ENCODE assay signal across 15 cellular contexts in genomic region chr10:27072436-27073114, GRCh38. TPM values are rescaled to one million over a fixed set of nuclear protein-coding genes. Genes with fewer than 3 reads are reported as not detected.
A peak's percentile ranks its signal among the peaks of the same experiment; 100 is the strongest.
DNase-seq lines count a peak whose midpoint lies in the region; TF ChIP-seq lines count a peak whose summit lies in the region.
"Had no signal": no experiment of that assay in that cellular context is flagged by ENCODE, and none has a peak within 500 bp of the region (broad histone marks: within the 10 kb centered on the region; RNA-seq: fewer than 3 reads in every experiment).

No MANE protein-coding gene starts in this region.

- no peaks in the 10 kb centered on the region for H3K9me3 Mint-ChIP-seq in endothelial cell (ENCODE audit: unreplicated experiment)
- no peaks in the 10 kb centered on the region for H3K9me3 Mint-ChIP-seq in osteocyte (ENCODE audit: unreplicated experiment)

- H3K27me3 Mint-ChIP-seq in endothelial cell (ENCODE audit: unreplicated experiment) (peaks cover 1% of the 10 kb centered on the region), osteocyte (ENCODE audit: unreplicated experiment) (no peaks in the 10 kb centered on the region)

- DNase-seq in DMS53 (lab: John Stamatoyannopoulos, UW) (peak; percentile 3), DMS53 treated with DMSO at 0.1 percent for 48 hours (lab: John Stamatoyannopoulos, UW; ENCODE audit: unreplicated experiment) (no peak), OCI-M1 (lab: John Stamatoyannopoulos, UW) (peak; percentile 8), endothelial cell (ENCODE audit: low spot score) (peak; percentile 37), osteocyte (ENCODE audit: extremely low spot score, unreplicated experiment) (peak; percentile 59), NCI-H526 (lab: John Stamatoyannopoulos, UW) (no peak), GM13977 (ENCODE audit: low spot score) (no peak)
- no peak for DNase-seq in central memory CD4-positive, alpha-beta T cell
- DNase-seq: 8988T; activated effector memory CD4-positive, alpha-beta T cell treated with Interleukin-2 at 50 U/mL for 16 hours; amniotic stem cell; heart right ventricle; left lung; small intestine; T1000 had no signal

- no peaks in the 10 kb centered on the region for H3K4me1 Mint-ChIP-seq in endothelial cell (ENCODE audit: unreplicated experiment)
- no peaks in the 10 kb centered on the region for H3K4me1 Mint-ChIP-seq in osteocyte (ENCODE audit: unreplicated experiment)

- TF ChIP-seq CTCF in endothelial cell (IDR thresholded peaks at IDR 0.05; ENCODE audit: unreplicated experiment) (peak; percentile 18), osteocyte (IDR thresholded peaks at IDR 0.05) (no peak), GM13977 (IDR thresholded peaks at IDR 0.05; ENCODE audit: extremely low read depth, insufficient read depth, missing control alignments) (no peak)

- H3K36me3 Mint-ChIP-seq in endothelial cell (ENCODE audit: low read depth, unreplicated experiment) = peaks cover 20% of the 10 kb centered on the region
- H3K36me3 Mint-ChIP-seq in osteocyte (ENCODE audit: unreplicated experiment) = peaks cover 51% of the 10 kb centered on the region

- H3K4me3 Mint-ChIP-seq in endothelial cell (ENCODE audit: unreplicated experiment) (no peak overlapping the region), osteocyte (ENCODE audit: unreplicated experiment) (no peak overlapping the region)

- in situ Hi-C loops in GM13977 (cut with MboI; ENCODE audit: low pct_unique_long_range_greater_than_20kb, low sequenced_read_pairs, unreplicated experiment) = no loop called here

- H3K27ac Mint-ChIP-seq in endothelial cell (ENCODE audit: unreplicated experiment) (no peak overlapping the region), osteocyte (ENCODE audit: unreplicated experiment) (no peak overlapping the region)

RNA-seq across cellular contexts. Expression of gene ANKRD26, which starts 27.7 kb away (rescaled TPM):
- total RNA-seq in endothelial cell (ENCODE audit: unreplicated experiment) (12.5 TPM), osteocyte (12.2 and 13.5 TPM in 2 replicates)

Comparison
In these comparisons a context has a peak if more than half of its experiments do, and no peak if none do; other contexts are left out.
1. DNase-seq: peak in DMS53 (single experiment), OCI-M1 (single experiment), endothelial cell (single experiment) and osteocyte (single experiment); none in DMS53 treated with DMSO at 0.1 percent for 48 hours (single experiment), central memory CD4-positive, alpha-beta T cell (single experiment), NCI-H526 (0 of 2) and GM13977 (single experiment).